ENCODE assay signal across 17 cellular contexts in genomic region chr16:72468582-72468981, GRCh38.
DNase-seq lines count a peak whose midpoint lies in the region; ATAC-seq, FAIRE-seq and TF ChIP-seq lines count a peak whose summit lies in the region.
"Had no signal": no experiment of that assay in that cellular context is flagged by ENCODE, and none has a peak within 500 bp of the region (broad histone marks: within the 10 kb centered on the region; RNA-seq: fewer than 3 reads in every experiment).

No MANE protein-coding gene starts in this region.

- DNase-seq in HepG2 (ENCODE audit: low spot score) (peak; percentile 68), right lobe of liver (no peak), amniotic epithelial cell (ENCODE audit: low read depth) (peak; percentile 87), fibroblast of the aortic adventitia (ENCODE audit: low read depth) (peak; percentile 52), small intestine (peak; percentile 10), medulla oblongata (ENCODE audit: extremely low spot score) (no peak), AG20443 (ENCODE audit: low spot score) (no peak), ACHN (no peak)
- DNase-seq: DND-41, GF-D8, HFFc6, NCI-H187 treated with DMSO at 0.1 percent for 48 hours, NCI-H446 treated with DMSO at 0.1 percent for 48 hours, NCI-H774, Peyer's patch, SHP77 had no signal

- no peak overlapping the region for H3K9ac ChIP-seq in HepG2 (ENCODE audit: insufficient read depth, low read depth, low read length)

- H3K9me3 ChIP-seq in HepG2 (ENCODE audit: low read length) = no peaks in the 10 kb centered on the region
- no peaks in the 10 kb centered on the region for H3K9me3 ChIP-seq in right lobe of liver
- no peaks in the 10 kb centered on the region for H3K9me3 ChIP-seq in small intestine (ENCODE audit: control insufficient read depth, low read depth)
- H3K9me3 ChIP-seq: Peyer's patch had no signal

- TF ChIP-seq EP300 in HepG2 (IDR thresholded peaks at IDR 0.05; ENCODE audit: low read depth in 2 of 2, low read length in 2 of 2) (no peak), HepG2 (CRISPR knock-in tag; IDR thresholded peaks at IDR 0.05; ENCODE audit: borderline replicate concordance) (no peak)

- H3K36me3 ChIP-seq in HepG2 (replicated peaks in 1 of 2; ENCODE audit: control insufficient read depth in 1 of 2, insufficient read depth in 2 of 2, low read length in 2 of 2) (no peaks in the 10 kb centered on the region), right lobe of liver (no peaks in the 10 kb centered on the region), small intestine (ENCODE audit: control insufficient read depth in 2 of 2, insufficient read depth in 2 of 2, low read length in 2 of 2) (no peaks in the 10 kb centered on the region)
- H3K36me3 ChIP-seq: Peyer's patch had no signal

- in situ Hi-C loops in HepG2 (cut with HindIII; ENCODE audit: extremely low pct_ligation_motif_present, low pct_unique_long_range_greater_than_20kb) (loop anchor here (5.0 to 10.0 kb wide), 3 partner anchors 64 to 341 kb away; no protein-coding TSS in a partner anchor), ACHN (cut with HindIII; ENCODE audit: low pct_ligation_motif_present, low pct_unique_long_range_greater_than_20kb, low sequenced_read_pairs) (loop anchor here (25.0 kb wide), 2 partner anchors 231 to 331 kb away; no protein-coding TSS in a partner anchor)

- ATAC-seq in HepG2 (no peak; the same call in 2 of the 3 replicates), right lobe of liver (no peak)

- H3K4me2 ChIP-seq in HepG2 (ENCODE audit: low read depth, low read length) = no peak overlapping the region

- no peak for FAIRE-seq in HepG2 (lab: Jason Lieb, UNC)
- FAIRE-seq in small intestine (lab: Jason Lieb, UNC) = no peak
- FAIRE-seq: H1 had no signal

- TF ChIP-seq CTCF in HepG2 (CRISPR knock-in tag; IDR thresholded peaks at IDR 0.05) (no peak), right lobe of liver (IDR thresholded peaks at IDR 0.05) (no peak), fibroblast of the aortic adventitia (IDR thresholded peaks at IDR 0.05; ENCODE audit: insufficient read depth, low read length) (no peak)

- H4K20me1 ChIP-seq in HepG2 (ENCODE audit: insufficient read depth, low read length) = no peaks in the 10 kb centered on the region

- TF ChIP-seq RAD21 in HepG2 (CRISPR knock-in tag; IDR thresholded peaks at IDR 0.05) = no peak

- no peaks in the 10 kb centered on the region for H3K79me2 ChIP-seq in HepG2 (ENCODE audit: insufficient read depth, low read length)

- no peak overlapping the region for H2AFZ ChIP-seq in HepG2 (ENCODE audit: low read length)

- H3K4me3 ChIP-seq in HepG2 (replicated peaks in 1 of 3; ENCODE audit: insufficient read depth in 1 of 3, low read depth in 2 of 3, low read length in 3 of 3) (no peak overlapping the region), right lobe of liver (no peak overlapping the region), fibroblast of the aortic adventitia (ENCODE audit: low read depth, low read length) (no peak overlapping the region), small intestine (ENCODE audit: low read depth in 1 of 2, low read length in 2 of 2) (no peak overlapping the region)
- H3K4me3 ChIP-seq: Peyer's patch had no signal

- H3K27me3 ChIP-seq in HepG2 (ENCODE audit: control insufficient read depth in 1 of 2, insufficient read depth in 2 of 2, low read length in 2 of 2) (no peaks in the 10 kb centered on the region), right lobe of liver (no peaks in the 10 kb centered on the region), small intestine (ENCODE audit: control insufficient read depth in 2 of 2, insufficient read depth in 2 of 2, low read length in 2 of 2) (no peaks in the 10 kb centered on the region)
- H3K27me3 ChIP-seq: Peyer's patch had no signal

- no TSS peak for BruUV-seq in HepG2 (replicated peaks; lab: Mats Ljungman, UMichigan)

- intact Hi-C loops in HepG2 (cut with micrococcal nuclease; ENCODE audit: unreplicated experiment) (no loop called here), right lobe of liver (cut with DNase I) (loop anchor here (10.0 kb wide), 1 partner anchor 344 kb away; no protein-coding TSS in a partner anchor)

- POLR2A ChIA-PET in HepG2 (lab: Yijun Ruan, JAX) = interaction anchor here (0.5 kb wide), 1 partner anchor 558 kb away, joined by 4 read pairs; no protein-coding TSS in a partner anchor

- CTCF ChIA-PET in HepG2 (lab: Yijun Ruan, JAX; ENCODE audit: low intra/inter-chr PET ratio, low total read pairs) = interaction anchor here (4.2 to 4.6 kb wide), 2 partner anchors 68 to 227 kb away, joined by 42 to 60 read pairs; no protein-coding TSS in a partner anchor

- TF ChIP-seq POLR2A in HepG2 (IDR thresholded peaks at IDR 0.05; ENCODE audit: insufficient read depth in 1 of 2, low read depth in 2 of 2, low read length in 2 of 2) = no peak
- no peak for TF ChIP-seq POLR2A in right lobe of liver (IDR thresholded peaks at IDR 0.05)

- H3K4me1 ChIP-seq in HepG2 (ENCODE audit: insufficient read depth, low read length) = peaks cover 40% of the 10 kb centered on the region
- no peaks in the 10 kb centered on the region for H3K4me1 ChIP-seq in right lobe of liver
- no peaks in the 10 kb centered on the region for H3K4me1 ChIP-seq in small intestine (ENCODE audit: control insufficient read depth in 2 of 2, insufficient read depth in 1 of 2, low read depth in 1 of 2, low read length in 1 of 2)
- H3K4me1 ChIP-seq: Peyer's patch had no signal

- H3K27ac ChIP-seq in HepG2 (ENCODE audit: extremely low read length, insufficient read depth, low read length) (peak overlapping the region; percentile 74), right lobe of liver (no peak overlapping the region), small intestine (ENCODE audit: low read depth in 1 of 2, low read length in 1 of 2) (no peak overlapping the region)
- H3K27ac ChIP-seq: Peyer's patch had no signal

TF ChIP-seq in HepG2, 621 proteins besides CTCF, POLR2A, EP300 and RAD21 (continues in another document):
- TF ChIP-seq ZMAT5 (CRISPR knock-in tag; IDR thresholded peaks at IDR 0.05; ENCODE audit: borderline replicate concordance, low read depth) = no peak
- no peak for TF ChIP-seq ZBTB40 (IDR thresholded peaks at IDR 0.05)
- no peak for TF ChIP-seq ZBTB40 (CRISPR knock-in tag; IDR thresholded peaks at IDR 0.05)
- TF ChIP-seq ZFYVE20 (CRISPR knock-in tag; IDR thresholded peaks at IDR 0.05; ENCODE audit: borderline replicate concordance, low read depth) = no peak

Comparison
In these comparisons a context has a peak if more than half of its experiments do, and no peak if none do; other contexts are left out.
1. DNase-seq: peak in HepG2 (single experiment), amniotic epithelial cell (single experiment), fibroblast of the aortic adventitia (single experiment) and small intestine (single experiment); none in right lobe of liver (0 of 3), medulla oblongata (single experiment), AG20443 (single experiment) and ACHN (single experiment).